In genomic region chr19:44212865-44213346, GRCh38 we compare ENCODE assay signal across 8 cellular contexts. TPM values are rescaled to one million over a fixed set of nuclear protein-coding genes. Genes with fewer than 3 reads are reported as not detected.
DNase-seq lines count a peak whose midpoint lies in the region; ATAC-seq and TF ChIP-seq lines count a peak whose summit lies in the region.

No MANE protein-coding gene starts in this region.

- peaks cover 20% of the 10 kb centered on the region for H3K4me1 Mint-ChIP-seq in HFFc6 (ENCODE audit: low read depth)

- H3K9me3 ChIP-seq in DND-41 (ENCODE audit: insufficient read depth, low read length, severe bottlenecking) = no peaks in the 10 kb centered on the region
- H3K9me3 ChIP-seq in effector memory CD4-positive, alpha-beta T cell (ENCODE audit: control insufficient read depth, low read length) = no peaks in the 10 kb centered on the region
- H3K9me3 ChIP-seq in uterus = peaks cover 0 to under 1% of the 10 kb centered on the region in 2 donors

- H3K4me1 ChIP-seq in DND-41 (ENCODE audit: insufficient read depth, low read length) (peaks cover 41% of the 10 kb centered on the region), uterus (no peaks in the 10 kb centered on the region)
- H3K4me1 ChIP-seq in effector memory CD4-positive, alpha-beta T cell (ENCODE audit: control insufficient read depth, insufficient read depth, low read length, poor library complexity, severe bottlenecking) = no peaks in the 10 kb centered on the region

- H3K27ac ChIP-seq in DND-41 (ENCODE audit: low read length) = peak overlapping the region; percentile 84
- peak overlapping the region; percentile 81 for H3K27ac ChIP-seq in RWPE1
- peak overlapping the region; percentile 70 for H3K27ac ChIP-seq in effector memory CD4-positive, alpha-beta T cell (ENCODE audit: insufficient read depth, low read length, poor library complexity, severe bottlenecking)
- H3K27ac ChIP-seq in uterus = peak overlapping the region; percentile 85 to 87

- no peak for TF ChIP-seq POLR2A in uterus (IDR thresholded peaks at IDR 0.05)

- H3K4me3 Mint-ChIP-seq in HFFc6 = peak overlapping the region; percentile 91

- peak; percentile 32 for ATAC-seq in DND-41 (ENCODE audit: insufficient read depth, low read depth)
- no peak for ATAC-seq in HG03175 (IDR thresholded peaks at IDR 0.05; ENCODE audit: unreplicated experiment)

- no peaks in the 10 kb centered on the region; the same call in 1 of the 2 replicates for H4K20me1 ChIP-seq in DND-41 (ENCODE audit: insufficient read depth, low read length)

- POLR2A ChIA-PET in RWPE1 (lab: Yijun Ruan, JAX; ENCODE audit: low non-redundant PET) = no interaction called here

- H3K9me3 Mint-ChIP-seq in HFFc6 = no peaks in the 10 kb centered on the region

- peak overlapping the region; percentile 75 for H3K9ac ChIP-seq in DND-41 (ENCODE audit: low read depth, low read length)

- H3K27ac Mint-ChIP-seq in HFFc6 = peak overlapping the region; percentile 76

- H2AFZ ChIP-seq in DND-41 (ENCODE audit: low read depth, low read length) = peak overlapping the region; percentile 92

- H3K27me3 Mint-ChIP-seq in HFFc6 (ENCODE audit: insufficient read depth) = no peaks in the 10 kb centered on the region

- H3K36me3 ChIP-seq in DND-41 (ENCODE audit: insufficient read depth, low read length) (peaks cover 33% of the 10 kb centered on the region), uterus (no peaks in the 10 kb centered on the region)
- H3K36me3 ChIP-seq in effector memory CD4-positive, alpha-beta T cell (ENCODE audit: control insufficient read depth, insufficient read depth, low read length) = peaks cover 18% of the 10 kb centered on the region

- H3K36me3 Mint-ChIP-seq in HFFc6 (ENCODE audit: low read depth) = peaks cover 31% of the 10 kb centered on the region

- intact Hi-C loops in uterus (cut with DNase I; ENCODE audit: low total_unique reads) = no loop called here

- peaks cover 54% of the 10 kb centered on the region for H3K79me2 ChIP-seq in DND-41 (ENCODE audit: insufficient read depth, low read length)

- DNase-seq in DND-41 (peak; percentile 19), HFFc6 (peak; percentile 3), RWPE1 (ENCODE audit: low spot score) (peak; percentile 14), midbrain (lab: John Stamatoyannopoulos, UW) (peak; percentile 43), uterus (no peak), NCI-H345 treated with DMSO at 0.1 percent for 48 hours (lab: John Stamatoyannopoulos, UW; ENCODE audit: unreplicated experiment) (no peak)
- DNase-seq in effector memory CD4-positive, alpha-beta T cell = no peak

- H3K27me3 ChIP-seq in DND-41 (ENCODE audit: insufficient read depth, low read length, poor library complexity) (no peaks in the 10 kb centered on the region), uterus (no peaks in the 10 kb centered on the region)
- no peaks in the 10 kb centered on the region for H3K27me3 ChIP-seq in effector memory CD4-positive, alpha-beta T cell (replicated peaks; ENCODE audit: control insufficient read depth, insufficient read depth, low read length, poor library complexity, severe bottlenecking)

- peak overlapping the region; percentile 83 to 89 for H3K4me3 ChIP-seq in DND-41 (ENCODE audit: low read depth in 1 of 2, low read length in 2 of 2)
- peak overlapping the region; percentile 97 for H3K4me3 ChIP-seq in effector memory CD4-positive, alpha-beta T cell (ENCODE audit: insufficient read depth, low read depth, low read length, poor library complexity, severe bottlenecking)
- peak overlapping the region; percentile 74 to 79 for H3K4me3 ChIP-seq in uterus

- no peak for TF ChIP-seq CTCF in DND-41 (IDR thresholded peaks at IDR 0.05; ENCODE audit: borderline replicate concordance, extremely low read depth, low read length, poor library complexity, severe bottlenecking)
- no peak for TF ChIP-seq CTCF in HFFc6 (IDR thresholded peaks at IDR 0.05)
- TF ChIP-seq CTCF in RWPE1 (conservative IDR thresholded peaks at IDR 0.05; ENCODE audit: low read depth) = no peak
- no peak for TF ChIP-seq CTCF in uterus (IDR thresholded peaks at IDR 0.05)

- CTCF ChIA-PET in RWPE1 (lab: Yijun Ruan, JAX) = interaction anchor here (0.6 kb wide), 1 partner anchor 192 kb away, joined by 4 read pairs; no protein-coding TSS in a partner anchor

- H3K4me2 ChIP-seq in DND-41 (ENCODE audit: insufficient read depth, low read length) = peak overlapping the region; percentile 71

RNA-seq across cellular contexts. Expression of gene ZNF227, which starts 0.6 kb away (rescaled TPM):
- 10 to 100 TPM; 11.6 to 13.4 (median 12.9) TPM for total RNA-seq in HFFc6 (2021; fragmentation: NEBNext Ultra II Directional; extraction: Animal tissue kit (Norgen Biotek cat#: 25700))
- 10 to 100 TPM; 19.7 to 43.8 (median 29.2) TPM for total RNA-seq in uterus

RNA-seq across cellular contexts. Expression of gene ZNF233, which starts 46.8 kb away (rescaled TPM):
- total RNA-seq in HFFc6 (2021; fragmentation: NEBNext Ultra II Directional; extraction: Animal tissue kit (Norgen Biotek cat#: 25700)) = 1 to 10 TPM in 1 of 6 experiments, under 1 TPM in 5; 0.36 to 1.2 (median 0.68) TPM
- total RNA-seq in uterus = 1 to 10 TPM in 1 of 4 donors, under 1 TPM in 1, not detected in 2; 0.55 to 1.7 TPM

RNA-seq across cellular contexts. Expression of gene ZNF226, which starts 48.0 kb away (rescaled TPM):
- total RNA-seq in HFFc6 (2021; fragmentation: NEBNext Ultra II Directional; extraction: Animal tissue kit (Norgen Biotek cat#: 25700)) = 10 to 100 TPM; 20.8 to 25.7 (median 22.6) TPM
- 10 to 100 TPM in 3 of 4 donors, 1 to 10 TPM in 1; 6.8 to 46.3 (median 21.4) TPM for total RNA-seq in uterus

Comparison
In these comparisons a context has a peak if more than half of its experiments do, and no peak if none do; other contexts are left out.
1. DNase-seq: peak in DND-41 (single experiment), HFFc6 (single experiment), RWPE1 (single experiment) and midbrain (single experiment); none in effector memory CD4-positive, alpha-beta T cell (0 of 3), uterus (0 of 2) and NCI-H345 treated with DMSO at 0.1 percent for 48 hours (single experiment).
2. Peak in every context shown above with its lines, with median percentiles within 50 percentile points of each other: H3K27ac ChIP-seq and H3K4me3 ChIP-seq.